ENCODE assay signal across 8 cellular contexts in the genomic region with DNA sequence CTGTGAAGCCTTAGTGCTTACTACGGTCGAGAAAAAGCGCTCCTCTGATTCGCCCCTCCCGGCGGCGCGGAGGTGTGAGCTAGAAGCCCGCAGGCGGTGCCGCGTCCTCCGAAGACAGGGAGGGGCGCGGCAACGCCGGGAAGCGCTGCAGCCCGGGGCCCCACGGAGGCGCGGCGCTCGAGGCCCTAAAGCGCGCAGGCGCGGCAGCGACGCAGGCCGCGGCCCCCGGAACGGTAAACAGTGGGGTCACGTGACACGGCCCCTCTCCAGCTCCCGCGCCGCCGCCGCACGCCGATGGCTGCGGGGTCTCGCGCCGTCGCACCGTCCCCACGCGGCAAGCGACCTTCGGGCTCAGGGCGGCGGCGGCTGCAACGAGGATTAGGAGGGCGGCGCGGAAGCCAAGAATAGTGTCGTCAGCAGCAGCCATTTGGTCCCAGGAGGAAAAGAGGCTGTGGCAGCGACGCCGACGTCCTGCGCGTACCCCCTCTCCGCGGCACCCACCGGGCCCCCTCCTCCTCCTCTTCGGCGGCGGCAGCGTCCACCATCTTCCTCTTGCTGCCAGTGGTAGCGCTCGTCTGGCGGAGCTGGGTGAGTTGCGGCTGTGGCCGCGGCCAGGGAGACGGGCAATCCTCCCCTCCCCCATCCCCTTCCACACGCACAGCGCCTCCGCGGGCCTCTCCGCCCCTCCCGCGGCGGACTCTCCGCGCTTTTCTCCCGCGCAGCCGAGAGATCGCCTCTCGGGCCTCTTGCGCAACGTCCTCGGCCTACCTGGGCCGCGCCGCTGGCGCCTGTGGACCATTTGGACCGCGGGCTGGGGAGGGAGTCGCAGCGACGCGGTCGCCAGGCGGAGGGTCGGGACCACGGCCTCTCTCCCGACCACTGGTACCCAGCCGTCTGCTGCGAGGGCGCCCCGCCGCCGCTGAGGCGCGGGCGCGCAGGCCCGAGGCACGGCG. TPM values are rescaled to one million over a fixed set of nuclear protein-coding genes. Genes with fewer than 3 reads are reported as not detected.
DNase-seq lines count a peak whose midpoint lies in the region; ATAC-seq lines count a peak whose summit lies in the region.

A gene with protein sequence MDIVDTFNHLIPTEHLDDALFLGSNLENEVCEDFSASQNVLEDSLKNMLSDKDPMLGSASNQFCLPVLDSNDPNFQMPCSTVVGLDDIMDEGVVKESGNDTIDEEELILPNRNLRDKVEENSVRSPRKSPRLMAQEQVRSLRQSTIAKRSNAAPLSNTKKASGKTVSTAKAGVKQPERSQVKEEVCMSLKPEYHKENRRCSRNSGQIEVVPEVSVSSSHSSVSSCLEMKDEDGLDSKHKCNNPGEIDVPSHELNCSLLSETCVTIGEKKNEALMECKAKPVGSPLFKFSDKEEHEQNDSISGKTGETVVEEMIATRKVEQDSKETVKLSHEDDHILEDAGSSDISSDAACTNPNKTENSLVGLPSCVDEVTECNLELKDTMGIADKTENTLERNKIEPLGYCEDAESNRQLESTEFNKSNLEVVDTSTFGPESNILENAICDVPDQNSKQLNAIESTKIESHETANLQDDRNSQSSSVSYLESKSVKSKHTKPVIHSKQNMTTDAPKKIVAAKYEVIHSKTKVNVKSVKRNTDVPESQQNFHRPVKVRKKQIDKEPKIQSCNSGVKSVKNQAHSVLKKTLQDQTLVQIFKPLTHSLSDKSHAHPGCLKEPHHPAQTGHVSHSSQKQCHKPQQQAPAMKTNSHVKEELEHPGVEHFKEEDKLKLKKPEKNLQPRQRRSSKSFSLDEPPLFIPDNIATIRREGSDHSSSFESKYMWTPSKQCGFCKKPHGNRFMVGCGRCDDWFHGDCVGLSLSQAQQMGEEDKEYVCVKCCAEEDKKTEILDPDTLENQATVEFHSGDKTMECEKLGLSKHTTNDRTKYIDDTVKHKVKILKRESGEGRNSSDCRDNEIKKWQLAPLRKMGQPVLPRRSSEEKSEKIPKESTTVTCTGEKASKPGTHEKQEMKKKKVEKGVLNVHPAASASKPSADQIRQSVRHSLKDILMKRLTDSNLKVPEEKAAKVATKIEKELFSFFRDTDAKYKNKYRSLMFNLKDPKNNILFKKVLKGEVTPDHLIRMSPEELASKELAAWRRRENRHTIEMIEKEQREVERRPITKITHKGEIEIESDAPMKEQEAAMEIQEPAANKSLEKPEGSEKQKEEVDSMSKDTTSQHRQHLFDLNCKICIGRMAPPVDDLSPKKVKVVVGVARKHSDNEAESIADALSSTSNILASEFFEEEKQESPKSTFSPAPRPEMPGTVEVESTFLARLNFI (N-terminal part only) (plus strand): TSS at position 240 of the 953 bp plus-strand sequence. CDS start 10,750 bp downstream, outside the sequence.

- peak; percentile 88 for ATAC-seq in GM21529 (IDR thresholded peaks at IDR 0.05; ENCODE audit: unreplicated experiment)

- DNase-seq in DMS153 (lab: John Stamatoyannopoulos, UW) = peak; percentile 87
- peak; percentile 96 for DNase-seq in OCI-M1 (lab: John Stamatoyannopoulos, UW)
- DNase-seq in activated T-cell treated with anti-CD3 and anti-CD28 coated beads for 24 hours (ENCODE audit: low read depth) = peak; percentile 89
- peak; percentile 82 for DNase-seq in epidermal melanocyte (ENCODE audit: insufficient read length, low spot score)
- DNase-seq in stimulated activated CD8-positive, alpha-beta memory T cell treated with anti-CD3 and anti-CD28 coated beads, Interleukin-4, amount 100 ng/mL, for 1 hour (ENCODE audit: low read depth in 2 of 2, low spot score in 1 of 2) = peak; percentile 72 to 79

- H3K4me3 ChIP-seq in mononuclear cell (ENCODE audit: low read length) = peak within 1 kb of the TSS; percentile 70

- H3K4me3 Mint-ChIP-seq in IgD-negative memory B cell = peak within 1 kb of the TSS; percentile 95 to 99 (median 98)

- peaks cover 24 to 41% (median 33%) of the 10 kb centered on the region in 3 donors for H3K4me1 Mint-ChIP-seq in IgD-negative memory B cell

- H3K27me3 Mint-ChIP-seq in IgD-negative memory B cell = peaks cover 1% of the 10 kb centered on the region

- H3K9me3 ChIP-seq in mononuclear cell (ENCODE audit: low read depth, low read length) = no peaks in the 10 kb centered on the region

- no peaks in the 10 kb centered on the region for H3K9me3 Mint-ChIP-seq in IgD-negative memory B cell

- peaks cover 3% of the 10 kb centered on the region for H3K36me3 Mint-ChIP-seq in IgD-negative memory B cell

- H3K27me3 ChIP-seq in mononuclear cell (ENCODE audit: insufficient read depth, low read length) = no peaks in the 10 kb centered on the region

- peak within 1 kb of the TSS; percentile 95 to 98 (median 96) for H3K27ac Mint-ChIP-seq in IgD-negative memory B cell

- peaks cover 9% of the 10 kb centered on the region for H3K4me1 ChIP-seq in mononuclear cell (ENCODE audit: insufficient read depth, low read length)

RNA-seq across cellular contexts. Expression of the gene that starts here (rescaled TPM):
- 36.6 TPM for polyA plus RNA-seq in IgD-negative memory B cell
- total RNA-seq in mononuclear cell = 189 TPM

Comparison
In these comparisons a context has a peak if more than half of its experiments do, and no peak if none do; other contexts are left out.
1. Peak in every context shown above with its lines: DNase-seq, ATAC-seq and H3K4me3 ChIP-seq.